10 cellular contexts compared by ENCODE assay signal in genomic region chr6:125913864-125914351, GRCh38. TPM values are rescaled to one million over a fixed set of nuclear protein-coding genes. Genes with fewer than 3 reads are reported as not detected.
DNase-seq lines count a peak whose midpoint lies in the region; ATAC-seq and FAIRE-seq lines count a peak whose summit lies in the region.
"Had no signal": no experiment of that assay in that cellular context is flagged by ENCODE, and none has a peak within 500 bp of the region (broad histone marks: within the 10 kb centered on the region; RNA-seq: fewer than 3 reads in every experiment).

No MANE protein-coding gene starts in this region.

- H3K36me3 Mint-ChIP-seq in activated T-helper 17 cell treated with anti-CD3 and anti-CD28 coated beads, Interleukin-2, amount 50 U/mL, for 72 hours (ENCODE audit: low read depth) = peaks cover 89% of the 10 kb centered on the region

- H3K4me3 Mint-ChIP-seq in activated T-helper 17 cell treated with anti-CD3 and anti-CD28 coated beads, Interleukin-2, amount 50 U/mL, for 72 hours = no peak overlapping the region
- H3K4me3 Mint-ChIP-seq: T-helper 1 cell treated with Interleukin-12 subunit alpha and Interleukin-12 subunit beta and Interleukin-4 antibody, amounts not matched to agents 30 μg/mL and 1 μg/mL, for 36 hours had no signal

- H3K4me1 Mint-ChIP-seq in activated T-helper 17 cell treated with anti-CD3 and anti-CD28 coated beads, Interleukin-2, amount 50 U/mL, for 72 hours = peaks cover 32% of the 10 kb centered on the region

- H3K27ac Mint-ChIP-seq in activated T-helper 17 cell treated with anti-CD3 and anti-CD28 coated beads, Interleukin-2, amount 50 U/mL, for 72 hours = no peak overlapping the region
- H3K27ac Mint-ChIP-seq: T-helper 1 cell treated with Interleukin-12 subunit alpha and Interleukin-12 subunit beta and Interleukin-4 antibody, amounts not matched to agents 30 μg/mL and 1 μg/mL, for 36 hours had no signal

- H3K27me3 Mint-ChIP-seq in activated T-helper 17 cell treated with anti-CD3 and anti-CD28 coated beads, Interleukin-2, amount 50 U/mL, for 72 hours = no peaks in the 10 kb centered on the region

- in situ Hi-C loops in Caki2 (cut with HindIII; ENCODE audit: low pct_unique_long_range_greater_than_20kb, low sequenced_read_pairs) = no loop called here

- peak; percentile 76 for FAIRE-seq in colon (lab: Jason Lieb, UNC)

- peaks cover 4% of the 10 kb centered on the region for H3K9me3 Mint-ChIP-seq in activated T-helper 17 cell treated with anti-CD3 and anti-CD28 coated beads, Interleukin-2, amount 50 U/mL, for 72 hours
- H3K9me3 Mint-ChIP-seq: T-helper 1 cell treated with Interleukin-12 subunit alpha and Interleukin-12 subunit beta and Interleukin-4 antibody, amounts not matched to agents 30 μg/mL and 1 μg/mL, for 36 hours had no signal

- DNase-seq in Caki2 (ENCODE audit: low read depth) = peak; percentile 80
- peak; percentile 51 for DNase-seq in NCI-H69 (lab: John Stamatoyannopoulos, UW)
- DNase-seq in myocyte (ENCODE audit: low read depth) = peak; percentile 77
- DNase-seq: NCI-H146 had no signal

- ATAC-seq in HG02852 (IDR thresholded peaks at IDR 0.05; ENCODE audit: unreplicated experiment) (no peak), GM18873 (IDR thresholded peaks at IDR 0.05; ENCODE audit: low FRiP score, unreplicated experiment) (no peak), HG03342 (IDR thresholded peaks at IDR 0.05; ENCODE audit: unreplicated experiment) (no peak)
- no peak for ATAC-seq in activated T-helper 17 cell treated with anti-CD3 and anti-CD28 coated beads, Interleukin-2, amount 50 U/mL, for 72 hours (replicated peaks)

RNA-seq across cellular contexts. Expression of gene HINT3, which starts 42.7 kb away (rescaled TPM):
- 5.5 and 6.6 TPM in 2 replicates for total RNA-seq in Caki2 (2014; rRNA removed; shearing (Covaris generic); ENCODE audit: low replicate concordance)
- total RNA-seq in myocyte = 47.3 and 48.9 TPM in 2 replicates
- polyA plus RNA-seq in myocyte (2012) = 17.5 TPM
- total RNA-seq in activated T-helper 17 cell treated with anti-CD3 and anti-CD28 coated beads, Interleukin-2, amount 50 U/mL, for 72 hours = 1 to 10 TPM; 6.2 to 8.2 TPM
